12 cellular contexts compared by ENCODE assay signal in genomic region chr7:26183545-26184282, GRCh38. TPM values are rescaled to one million over a fixed set of nuclear protein-coding genes. Genes with fewer than 3 reads are reported as not detected.
DNase-seq lines count a peak whose midpoint lies in the region; ATAC-seq and TF ChIP-seq lines count a peak whose summit lies in the region.
"Had no signal": no experiment of that assay in that cellular context is flagged by ENCODE, and none has a peak within 500 bp of the region (broad histone marks: within the 10 kb centered on the region; RNA-seq: fewer than 3 reads in every experiment).

No MANE protein-coding gene starts in this region.

- H3K9me2 ChIP-seq in PC-9 (ENCODE audit: insufficient read depth), result no peaks in the 10 kb centered on the region

- H3K4me2 ChIP-seq in PC-9, result no peak overlapping the region
- no peak overlapping the region for H3K4me2 ChIP-seq in smooth muscle cell
- H3K4me2 ChIP-seq: BLaER1 had no signal

- H3K4me1 ChIP-seq in PC-9 (replicated peaks; ENCODE audit: insufficient read depth), result no peaks in the 10 kb centered on the region; the same call in 1 of the 2 replicates
- H3K4me1 ChIP-seq in endodermal cell (ENCODE audit: control insufficient read depth, insufficient read depth, low read length), result no peaks in the 10 kb centered on the region
- no peaks in the 10 kb centered on the region for H3K4me1 ChIP-seq in smooth muscle cell (ENCODE audit: low read depth)
- H3K4me1 ChIP-seq: BLaER1 had no signal

- BruUV-seq in PC-9 (replicated peaks; lab: Mats Ljungman, UMichigan), result no TSS peak

- no peaks in the 10 kb centered on the region for H3K9me3 Mint-ChIP-seq in activated T-cell treated with anti-CD3 and anti-CD28 coated beads, Interleukin-2, amount 50 U/mL, for 72 hours
- no peaks in the 10 kb centered on the region for H3K9me3 Mint-ChIP-seq in activated T-cell treated with anti-CD3 and anti-CD28 coated beads, Interleukin-2, amount 50 U/mL, for 4 hours
- no peaks in the 10 kb centered on the region for H3K9me3 Mint-ChIP-seq in endodermal cell

- intact Hi-C loops in PC-9 (cut with micrococcal nuclease; ENCODE audit: unreplicated experiment), result loop anchor here (1.0 kb wide), 1 partner anchor 92 kb away; no protein-coding TSS in a partner anchor

- H3K9me3 ChIP-seq in PC-9 (ENCODE audit: insufficient read depth, low read depth) (no peaks in the 10 kb centered on the region), endodermal cell (ENCODE audit: control insufficient read depth, low read length) (no peaks in the 10 kb centered on the region), smooth muscle cell (replicated peaks; ENCODE audit: low read depth) (no peaks in the 10 kb centered on the region)
- H3K9me3 ChIP-seq: BLaER1, esophagus squamous epithelium had no signal

- peaks cover 57% of the 10 kb centered on the region for H3K36me3 ChIP-seq in PC-9 (ENCODE audit: low read depth)
- peaks cover 24% of the 10 kb centered on the region for H3K36me3 ChIP-seq in endodermal cell (ENCODE audit: control insufficient read depth, insufficient read depth, low read length)
- H3K36me3 ChIP-seq in smooth muscle cell (ENCODE audit: low read depth), result no peaks in the 10 kb centered on the region

- H4K20me1 ChIP-seq in PC-9 (ENCODE audit: insufficient read depth), result peaks cover 24% of the 10 kb centered on the region
- peaks cover 64% of the 10 kb centered on the region for H4K20me1 ChIP-seq in smooth muscle cell (ENCODE audit: low read depth)

- H3K79me2 ChIP-seq in PC-9 (ENCODE audit: low read depth) (peaks cover 7% of the 10 kb centered on the region; the same call in 1 of the 2 replicates), smooth muscle cell (ENCODE audit: low read depth) (no peaks in the 10 kb centered on the region)

- POLR2A ChIA-PET in PC-9 (lab: Charles Lee; ENCODE audit: unreplicated experiment), result interaction anchor here (0.6 to 0.7 kb wide), 4 partner anchors 11 to 63 kb away, joined by 3 to 6 read pairs (median 4); no protein-coding TSS in a partner anchor

- no peaks in the 10 kb centered on the region for H3K27me3 Mint-ChIP-seq in activated T-cell treated with anti-CD3 and anti-CD28 coated beads, Interleukin-2, amount 50 U/mL, for 72 hours (ENCODE audit: low read depth)
- H3K27me3 Mint-ChIP-seq in activated T-cell treated with anti-CD3 and anti-CD28 coated beads, Interleukin-2, amount 50 U/mL, for 4 hours (ENCODE audit: low read depth), result no peaks in the 10 kb centered on the region
- no peaks in the 10 kb centered on the region for H3K27me3 Mint-ChIP-seq in endodermal cell (ENCODE audit: insufficient read depth)

- peak overlapping the region in 1 of 2 donors; percentile 38 for H3K4me3 Mint-ChIP-seq in activated T-cell treated with anti-CD3 and anti-CD28 coated beads, Interleukin-2, amount 50 U/mL, for 72 hours
- H3K4me3 Mint-ChIP-seq in activated T-cell treated with anti-CD3 and anti-CD28 coated beads, Interleukin-2, amount 50 U/mL, for 4 hours, result no peak overlapping the region
- no peak overlapping the region for H3K4me3 Mint-ChIP-seq in endodermal cell

- H3K9ac ChIP-seq in endodermal cell (ENCODE audit: extremely low read depth, low read length, poor library complexity, severe bottlenecking), result no peak overlapping the region
- no peak overlapping the region for H3K9ac ChIP-seq in smooth muscle cell (ENCODE audit: low read depth)
- H3K9ac ChIP-seq: BLaER1 had no signal

- peak overlapping the region; percentile 57 for H3K27ac ChIP-seq in PC-9
- no peak overlapping the region for H3K27ac ChIP-seq in endodermal cell (ENCODE audit: low read depth, low read length)
- H3K27ac ChIP-seq in smooth muscle cell (ENCODE audit: low read depth), result peak overlapping the region; percentile 16
- H3K27ac ChIP-seq: BLaER1 had no signal

- H3K27ac Mint-ChIP-seq in activated T-cell treated with anti-CD3 and anti-CD28 coated beads, Interleukin-2, amount 50 U/mL, for 72 hours, result peak overlapping the region; percentile 98
- H3K27ac Mint-ChIP-seq in endodermal cell, result peak overlapping the region; percentile 44

- H2AFZ ChIP-seq in PC-9 (no peak overlapping the region), smooth muscle cell (ENCODE audit: low read depth) (no peak overlapping the region)

- no peak for DNase-seq in activated T-cell treated with anti-CD3 and anti-CD28 coated beads, Interleukin-2, amount 50 U/mL, for 72 hours
- DNase-seq in activated T-cell treated with anti-CD3 and anti-CD28 coated beads, Interleukin-2, amount 50 U/mL, for 4 hours, result no peak
- DNase-seq in PC-9 (no peak), endodermal cell (no peak), smooth muscle cell (lab: John Stamatoyannopoulos, UW; ENCODE audit: unreplicated experiment) (no peak), GDM1 (lab: John Stamatoyannopoulos, UW) (no peak)
- no peak for DNase-seq in stimulated activated CD4-positive, alpha-beta T cell treated with anti-CD3 and anti-CD28 coated beads, Interleukin-12 subunit alpha, Interleukin-12 subunit beta, amount 100 ng/mL, for 4 hours
- DNase-seq in stimulated activated CD4-positive, alpha-beta T cell treated with anti-CD3 and anti-CD28 coated beads, Interleukin-15, amount 100 ng/mL, for 24 hours, result no peak
- DNase-seq: amygdala, esophagus squamous epithelium, NCI-H524 treated with DMSO at 0.1 percent for 48 hours had no signal

- peaks cover 3 to 39% of the 10 kb centered on the region in 2 donors for H3K36me3 Mint-ChIP-seq in activated T-cell treated with anti-CD3 and anti-CD28 coated beads, Interleukin-2, amount 50 U/mL, for 72 hours (ENCODE audit: insufficient read depth in 2 of 2)
- H3K36me3 Mint-ChIP-seq in activated T-cell treated with anti-CD3 and anti-CD28 coated beads, Interleukin-2, amount 50 U/mL, for 4 hours (ENCODE audit: insufficient read depth), result peaks cover 42% of the 10 kb centered on the region
- peaks cover 29% of the 10 kb centered on the region for H3K36me3 Mint-ChIP-seq in endodermal cell (ENCODE audit: low read depth)

- no peak overlapping the region for H3K4me3 ChIP-seq in PC-9
- no peak overlapping the region for H3K4me3 ChIP-seq in endodermal cell (ENCODE audit: low read length)
- no peak overlapping the region for H3K4me3 ChIP-seq in smooth muscle cell
- H3K4me3 ChIP-seq: BLaER1, esophagus squamous epithelium had no signal

- peaks cover 68% of the 10 kb centered on the region for H3K4me1 Mint-ChIP-seq in activated T-cell treated with anti-CD3 and anti-CD28 coated beads, Interleukin-2, amount 50 U/mL, for 72 hours (ENCODE audit: low read depth)
- peaks cover 57% of the 10 kb centered on the region for H3K4me1 Mint-ChIP-seq in activated T-cell treated with anti-CD3 and anti-CD28 coated beads, Interleukin-2, amount 50 U/mL, for 4 hours (ENCODE audit: low read depth)
- H3K4me1 Mint-ChIP-seq in endodermal cell, result peaks cover 14% of the 10 kb centered on the region

- ATAC-seq in activated T-cell treated with anti-CD3 and anti-CD28 coated beads, Interleukin-2, amount 50 U/mL, for 72 hours (replicated peaks in 1 of 2), result no peak
- no peak for ATAC-seq in activated T-cell treated with anti-CD3 and anti-CD28 coated beads, Interleukin-2, amount 50 U/mL, for 4 hours

- H3K27me3 ChIP-seq in PC-9 (ENCODE audit: insufficient read depth, low read depth) (no peaks in the 10 kb centered on the region), endodermal cell (ENCODE audit: control insufficient read depth, insufficient read depth, low read length, poor library complexity, severe bottlenecking) (no peaks in the 10 kb centered on the region), smooth muscle cell (ENCODE audit: low read depth) (no peaks in the 10 kb centered on the region)
- H3K27me3 ChIP-seq: BLaER1, esophagus squamous epithelium had no signal

- H3F3A ChIP-seq in PC-9 (ENCODE audit: insufficient read depth, low read depth), result peaks cover 100% of the 10 kb centered on the region
- H3F3A ChIP-seq in smooth muscle cell (ENCODE audit: low read depth), result peaks cover 68% of the 10 kb centered on the region

- 94 to 97% methylated on average over 4 of the region's 4 CpGs for WGBS in endodermal cell (ENCODE audit: insufficient coverage in 1 of 2, insufficient read length in 1 of 2), 2 experiments
- 82% methylated on average over 4 of the region's 4 CpGs for WGBS in smooth muscle cell (ENCODE audit: low lambda C conversion rate)

- CTCF ChIA-PET in PC-9 (lab: Charles Lee), result no interaction called here

- TF ChIP-seq CTCF in PC-9 (conservative IDR thresholded peaks at IDR 0.05) (no peak), endodermal cell (conservative IDR thresholded peaks at IDR 0.05) (no peak), smooth muscle cell (IDR thresholded peaks at IDR 0.05; ENCODE audit: borderline replicate concordance, insufficient read depth, poor library complexity, severe bottlenecking) (no peak)

RNA-seq across cellular contexts. Expression of gene HNRNPA2B1, which starts 16.8 kb away (rescaled TPM):
- total RNA-seq in activated T-cell treated with anti-CD3 and anti-CD28 coated beads, Interleukin-2, amount 50 U/mL, for 72 hours, result 100 to 1,000 TPM; 439 to 483 TPM
- total RNA-seq in activated T-cell treated with anti-CD3 and anti-CD28 coated beads, Interleukin-2, amount 50 U/mL, for 4 hours, result 100 to 1,000 TPM; 912 to 975 (median 924) TPM
- 526 and 792 TPM in 2 replicates for total RNA-seq in PC-9 (2021)
- 1,000 to 10,000 TPM in 1 of 2 donors, 100 to 1,000 TPM in 1; 913 to 1,007 TPM for total RNA-seq in endodermal cell
- 1,106 TPM for polyA plus RNA-seq in endodermal cell (2013, experiment 1 of 2)
- 1,007 TPM for polyA plus RNA-seq in endodermal cell (2013, experiment 2 of 2)
- total RNA-seq in smooth muscle cell, result 158 and 173 TPM in 2 replicates
- polyA plus RNA-seq in smooth muscle cell, result 393 and 438 TPM in 2 replicates

RNA-seq across cellular contexts. Expression of gene CBX3, which starts 17.8 kb away (rescaled TPM):
- total RNA-seq in activated T-cell treated with anti-CD3 and anti-CD28 coated beads, Interleukin-2, amount 50 U/mL, for 72 hours, result 100 to 1,000 TPM; 201 to 221 TPM
- 100 to 1,000 TPM; 246 to 278 (median 267) TPM for total RNA-seq in activated T-cell treated with anti-CD3 and anti-CD28 coated beads, Interleukin-2, amount 50 U/mL, for 4 hours
- total RNA-seq in PC-9 (2021), result 282 and 308 TPM in 2 replicates
- 100 to 1,000 TPM; 213 to 219 TPM for total RNA-seq in endodermal cell
- 277 TPM for polyA plus RNA-seq in endodermal cell (2013, experiment 1 of 2)
- polyA plus RNA-seq in endodermal cell (2013, experiment 2 of 2), result 276 TPM
- total RNA-seq in smooth muscle cell, result 156 and 181 TPM in 2 replicates
- polyA plus RNA-seq in smooth muscle cell, result 118 and 119 TPM in 2 replicates

RNA-seq across cellular contexts. Expression of gene NFE2L3, which starts 31.7 kb away (rescaled TPM):
- total RNA-seq in activated T-cell treated with anti-CD3 and anti-CD28 coated beads, Interleukin-2, amount 50 U/mL, for 72 hours, result 10 to 100 TPM; 18.5 to 22.2 TPM
- 10 to 100 TPM; 34.1 to 53.7 (median 46.5) TPM for total RNA-seq in activated T-cell treated with anti-CD3 and anti-CD28 coated beads, Interleukin-2, amount 50 U/mL, for 4 hours
- total RNA-seq in PC-9 (2021) (44.2 and 49.1 TPM in 2 replicates), endodermal cell (10 to 100 TPM; 20.2 to 48.4 TPM), smooth muscle cell (5.5 and 5.6 TPM in 2 replicates)
- 14.4 TPM for polyA plus RNA-seq in endodermal cell (2013, experiment 1 of 2)
- 11.3 TPM for polyA plus RNA-seq in endodermal cell (2013, experiment 2 of 2)
- polyA plus RNA-seq in smooth muscle cell, result 2.4 and 6.2 TPM in 2 replicates
